ENCODE assay signal across 25 cellular contexts in genomic region chr1:98565951-98566350, GRCh38.
"Had no signal": no experiment of that assay in that cellular context is flagged by ENCODE, and none has a peak within 500 bp of the region (broad histone marks: within the 10 kb centered on the region; RNA-seq: fewer than 3 reads in every experiment).

No MANE protein-coding gene starts in this region.

- H3K4me3 ChIP-seq: breast epithelium, SJCRH30 had no signal

- H3K4me1 ChIP-seq: breast epithelium, SJCRH30 had no signal

- H3K27ac Mint-ChIP-seq: activated CD4-positive, alpha-beta T cell treated with anti-CD3 and anti-CD28 coated beads for 36 hours; activated CD8-positive, alpha-beta T cell treated with anti-CD3 and anti-CD28 coated beads for 36 hours; activated naive CD4-positive, alpha-beta T cell treated with anti-CD3 and anti-CD28 coated beads, Interleukin-2, amount 50 U/mL, for 24 hours; activated T-cell treated with anti-CD3 and anti-CD28 coated beads, Interleukin-2, amount 50 U/mL, for 72 hours had no signal

- H3K4me1 Mint-ChIP-seq: activated CD4-positive, alpha-beta T cell treated with anti-CD3 and anti-CD28 coated beads for 36 hours; activated naive CD4-positive, alpha-beta T cell treated with anti-CD3 and anti-CD28 coated beads, Interleukin-2, amount 50 U/mL, for 24 hours had no signal

- H3K27ac ChIP-seq: breast epithelium, RWPE1, SJCRH30, VCaP had no signal

- H3K9me3 ChIP-seq: SJCRH30, SK-N-SH had no signal

- DNase-seq: activated CD4-positive, alpha-beta T cell treated with anti-CD3 and anti-CD28 coated beads for 36 hours; activated CD4-positive, alpha-beta T cell treated with anti-CD3 and anti-CD28 coated beads, Interleukin-2, amount 50 U/mL, for 1 hour; activated CD8-positive, alpha-beta memory T cell treated with anti-CD3 and anti-CD28 coated beads, Interleukin-2, amount 50 U/mL, for 4 hours; activated CD8-positive, alpha-beta T cell treated with anti-CD3 and anti-CD28 coated beads for 36 hours; activated naive CD4-positive, alpha-beta T cell; activated T-cell treated with anti-CD3 and anti-CD28 coated beads, Interleukin-2, amount 50 U/mL, for 72 hours; aorta; caudate nucleus; Karpas-422; MM.1S; NCI-H1105 treated with DMSO at 0.1 percent for 48 hours; NCI-H1436 treated with DMSO at 0.1 percent for 48 hours; NCI-H187; NCI-H2081; NCI-H524; NCI-H748 treated with DMSO at 0.1 percent for 48 hours; Right ventricle myocardium superior; SJCRH30; SK-N-SH; T-helper 1 cell had no signal

- H3K36me3 Mint-ChIP-seq: activated naive CD4-positive, alpha-beta T cell treated with anti-CD3 and anti-CD28 coated beads, Interleukin-2, amount 50 U/mL, for 24 hours had no signal

- H3K36me3 ChIP-seq: breast epithelium, SJCRH30 had no signal

- H3K27me3 ChIP-seq: breast epithelium, SJCRH30 had no signal

- H3K27me3 Mint-ChIP-seq: activated CD4-positive, alpha-beta T cell treated with anti-CD3 and anti-CD28 coated beads for 36 hours; activated CD8-positive, alpha-beta T cell treated with anti-CD3 and anti-CD28 coated beads for 36 hours; activated naive CD4-positive, alpha-beta T cell treated with anti-CD3 and anti-CD28 coated beads, Interleukin-2, amount 50 U/mL, for 24 hours had no signal

- H3K4me3 Mint-ChIP-seq: activated CD4-positive, alpha-beta T cell treated with anti-CD3 and anti-CD28 coated beads for 36 hours; activated CD8-positive, alpha-beta T cell treated with anti-CD3 and anti-CD28 coated beads for 36 hours; activated naive CD4-positive, alpha-beta T cell treated with anti-CD3 and anti-CD28 coated beads, Interleukin-2, amount 50 U/mL, for 24 hours; activated T-cell treated with anti-CD3 and anti-CD28 coated beads, Interleukin-2, amount 50 U/mL, for 72 hours had no signal

- ATAC-seq: activated CD4-positive, alpha-beta T cell treated with anti-CD3 and anti-CD28 coated beads for 36 hours; activated CD8-positive, alpha-beta T cell treated with anti-CD3 and anti-CD28 coated beads for 36 hours; activated T-cell treated with anti-CD3 and anti-CD28 coated beads, Interleukin-2, amount 50 U/mL, for 72 hours; Panc1 had no signal
